Comparison of ENCODE assay signal across 15 cellular contexts in genomic region chr9:117491491-117491890, GRCh38.
DNase-seq lines count a peak whose midpoint lies in the region; ATAC-seq, FAIRE-seq and TF ChIP-seq lines count a peak whose summit lies in the region.
"Had no signal": no experiment of that assay in that cellular context is flagged by ENCODE, and none has a peak within 500 bp of the region (broad histone marks: within the 10 kb centered on the region; RNA-seq: fewer than 3 reads in every experiment).

No MANE protein-coding gene starts in this region.

- H3K9me3 ChIP-seq in Peyer's patch (no peaks in the 10 kb centered on the region), small intestine (ENCODE audit: control insufficient read depth, low read depth) (no peaks in the 10 kb centered on the region)
- H3K9me3 ChIP-seq: SK-N-SH had no signal

- no peaks in the 10 kb centered on the region for H3K27me3 ChIP-seq in Peyer's patch
- H3K27me3 ChIP-seq in small intestine (ENCODE audit: control insufficient read depth in 2 of 2, insufficient read depth in 2 of 2, low read length in 2 of 2), result no peaks in the 10 kb centered on the region

- DNase-seq in DMS53 (lab: John Stamatoyannopoulos, UW), result peak; percentile 78
- peak in 2 of 3 donors; percentile 62 to 78 for DNase-seq in Peyer's patch
- DNase-seq in left lobe of liver (ENCODE audit: low spot score), result peak; percentile 89
- DNase-seq in small intestine, result peak; percentile 97
- DNase-seq in posterior vena cava (ENCODE audit: low spot score), result no peak
- DNase-seq in NCI-H2029 (lab: John Stamatoyannopoulos, UW), result no peak
- DNase-seq: H7, MV-4-11, NCI-H1930, NCI-H2171, SHP77, SK-N-SH had no signal

- no peak for TF ChIP-seq CTCF in Peyer's patch (IDR thresholded peaks at IDR 0.05)

- H3K27ac ChIP-seq in Peyer's patch (peak overlapping the region in 1 of 4 donors; percentile 27), small intestine (ENCODE audit: low read depth in 1 of 2, low read length in 1 of 2) (no peak overlapping the region)

- ATAC-seq in left lobe of liver (peak; percentile 72), HG03378 (IDR thresholded peaks at IDR 0.05; ENCODE audit: unreplicated experiment) (no peak), HG03095 (IDR thresholded peaks at IDR 0.05; ENCODE audit: unreplicated experiment) (no peak)

- no peak overlapping the region for H3K4me3 ChIP-seq in Peyer's patch
- no peak overlapping the region for H3K4me3 ChIP-seq in small intestine (ENCODE audit: low read depth in 1 of 2, low read length in 2 of 2)

- peak; percentile 65 for FAIRE-seq in small intestine (lab: Jason Lieb, UNC)
- FAIRE-seq: GM19239 had no signal

- TF ChIP-seq POLR2A in Peyer's patch (IDR thresholded peaks at IDR 0.05), result no peak

- intact Hi-C loops in posterior vena cava (cut with DNase I), result no loop called here

- H3K4me1 ChIP-seq in Peyer's patch (peaks cover 0 to 6% (median 0%) of the 10 kb centered on the region in 4 donors), small intestine (ENCODE audit: control insufficient read depth in 2 of 2, insufficient read depth in 1 of 2, low read depth in 1 of 2, low read length in 1 of 2) (no peaks in the 10 kb centered on the region)

- 8 to 40% (median 25%) methylated on average over 4 of the region's 4 CpGs for WGBS in small intestine, 3 donors

- H3K36me3 ChIP-seq in Peyer's patch (no peaks in the 10 kb centered on the region), small intestine (ENCODE audit: control insufficient read depth in 2 of 2, insufficient read depth in 2 of 2, low read length in 2 of 2) (no peaks in the 10 kb centered on the region)

Comparison
In these comparisons a context has a peak if more than half of its experiments do, and no peak if none do; other contexts are left out.
1. DNase-seq: peak in DMS53 (single experiment), Peyer's patch (2 of 3), left lobe of liver (single experiment) and small intestine (single experiment); none in posterior vena cava (single experiment) and NCI-H2029 (single experiment).